In the genomic region with DNA sequence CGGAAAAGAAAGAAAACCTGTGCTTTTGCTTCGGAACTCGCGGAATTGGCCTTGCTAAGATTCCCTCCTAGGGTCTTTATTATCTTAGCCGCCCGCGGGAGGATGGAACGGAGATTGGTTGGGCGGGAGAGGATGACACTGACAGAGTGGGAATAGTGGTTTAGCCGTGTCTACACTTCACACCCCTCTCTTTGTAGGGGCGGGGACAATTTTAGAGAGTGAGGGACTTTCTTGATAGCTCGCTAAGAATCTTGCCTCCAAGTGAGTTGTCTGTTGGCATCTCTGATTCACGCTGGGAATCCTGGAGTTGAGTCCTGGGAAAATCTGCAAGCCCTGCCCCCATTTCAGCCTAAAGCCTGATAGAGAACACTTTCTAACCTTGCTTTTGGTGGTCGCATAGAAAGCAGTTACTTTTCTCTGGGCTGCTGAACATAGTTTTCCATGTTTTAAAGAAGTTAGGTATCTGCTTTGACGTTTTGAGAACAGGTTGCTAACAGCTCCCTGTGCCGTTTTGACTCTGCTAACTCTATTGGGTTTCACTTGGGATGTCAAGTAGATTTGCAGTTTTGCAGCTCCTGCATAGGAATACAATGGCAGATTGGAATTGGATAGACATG, we compare ENCODE assay signal across 8 cellular contexts. TPM values are rescaled to one million over a fixed set of nuclear protein-coding genes. Genes with fewer than 3 reads are reported as not detected.
DNase-seq lines count a peak whose midpoint lies in the region; ATAC-seq, FAIRE-seq and TF ChIP-seq lines count a peak whose summit lies in the region.

No MANE protein-coding gene starts in this region.

- no peak for TF ChIP-seq POLR2A in GM12878 (IDR thresholded peaks at IDR 0.05; ENCODE audit: low read depth, low read length)

- H3K4me2 ChIP-seq in GM23248 (ENCODE audit: unreplicated experiment) (peak overlapping the region; percentile 97), OCI-LY7 (ENCODE audit: low read length) (peak overlapping the region; percentile 83), GM12878 (ENCODE audit: control insufficient read depth, insufficient read depth) (peak overlapping the region; percentile 84)

- no peak for TF ChIP-seq RAD21 in GM12878 (IDR thresholded peaks at IDR 0.05; ENCODE audit: insufficient read depth, low read depth, low read length)

- peaks cover 17% of the 10 kb centered on the region for H3K36me3 ChIP-seq in GM23248 (ENCODE audit: low read depth)
- peaks cover 35% of the 10 kb centered on the region for H3K36me3 ChIP-seq in OCI-LY7 (ENCODE audit: insufficient read depth, low read length)
- H3K36me3 ChIP-seq in GM12878 (ENCODE audit: control insufficient read depth in 2 of 2, insufficient read depth in 2 of 2, low read length in 1 of 2) = peaks cover 3 to 16% of the 10 kb centered on the region in 2 experiments; a peak in 2 of 4 replicates
- H3K36me3 ChIP-seq in kidney epithelial cell (ENCODE audit: control insufficient read depth, insufficient read depth, low read length) = no peaks in the 10 kb centered on the region

- H3F3A ChIP-seq in GM23248 (ENCODE audit: insufficient read depth) = peaks cover 10% of the 10 kb centered on the region

- H3K4me3 ChIP-seq in GM23248 (peak overlapping the region; percentile 100), OCI-LY7 (ENCODE audit: low read depth, low read length, poor library complexity, severe bottlenecking) (peak overlapping the region; percentile 84), GM12878 (peak overlapping the region; percentile 95), kidney epithelial cell (ENCODE audit: low read depth, low read length) (peak overlapping the region; percentile 79)

- no peak for TF ChIP-seq EP300 in GM12878 (IDR thresholded peaks at IDR 0.05; ENCODE audit: borderline replicate concordance in 1 of 2, control insufficient read depth in 1 of 2, low read depth in 2 of 2, low read length in 2 of 2)

- RAD21 ChIA-PET in GM12878 (lab: Charles Lee; ENCODE audit: unreplicated experiment) = interaction anchor here (1.0 to 1.6 kb wide), 3 partner anchors 84 to 339 kb away, joined by 3 to 5 read pairs (median 3); no protein-coding TSS in a partner anchor

- no peaks in the 10 kb centered on the region for H4K20me1 ChIP-seq in GM23248 (ENCODE audit: insufficient read depth)
- no peaks in the 10 kb centered on the region for H4K20me1 ChIP-seq in OCI-LY7 (ENCODE audit: insufficient read depth, low read length)
- no peaks in the 10 kb centered on the region for H4K20me1 ChIP-seq in GM12878 (ENCODE audit: control insufficient read depth, insufficient read depth)

- TF ChIP-seq CTCF in OCI-LY7 (conservative IDR thresholded peaks at IDR 0.05; ENCODE audit: low read length) (no peak), GM12878 (IDR thresholded peaks at IDR 0.05 in 2 of 3, conservative IDR thresholded peaks at IDR 0.05 in 1 of 3; ENCODE audit: control insufficient read depth in 2 of 3, extremely low read depth in 1 of 3, insufficient read depth in 1 of 3, low read depth in 3 of 3, low read length in 3 of 3) (no peak), kidney epithelial cell (IDR thresholded peaks at IDR 0.05; ENCODE audit: insufficient read depth, low read length, poor library complexity, severe bottlenecking) (no peak)

- CTCF ChIA-PET in OCI-LY7 (lab: Charles Lee; ENCODE audit: unreplicated experiment) = no interaction called here
- CTCF ChIA-PET in GM12878 (lab: Yijun Ruan, JAX) = interaction anchor here (0.9 to 4.1 kb wide), 9 partner anchors 17 to 343 kb away, joined by 3 to 16 read pairs (median 4); no protein-coding TSS in a partner anchor

- 1% methylated on average over 16 of the region's 16 CpGs for WGBS in GM23248 (ENCODE audit: low coverage in 1 of 2, low lambda C conversion rate in 2 of 2, missing lambda C conversion rate in 2 of 2), 2 experiments
- under 1% methylated on average over 16 of the region's 16 CpGs for WGBS in GM12878 (ENCODE audit: insufficient coverage, insufficient replicate concordance, low lambda C conversion rate, missing lambda C conversion rate)

- intact Hi-C loops in OCI-LY7 (cut with micrococcal nuclease; ENCODE audit: unreplicated experiment) = loop anchor here (5.0 kb wide), 1 partner anchor 319 kb away; the partner anchor contains the start of gene KPNA2
- intact Hi-C loops in GM12878 (cut with micrococcal nuclease; ENCODE audit: unreplicated experiment) = loop anchor here (5.0 to 10.0 kb wide), 2 partner anchors 109 to 344 kb away; partner anchors contain the start of genes BPTF and PITPNC1

- H3K27me3 ChIP-seq in GM23248 (replicated peaks; ENCODE audit: insufficient read depth) (no peaks in the 10 kb centered on the region), GM12878 (replicated peaks in 1 of 2; ENCODE audit: control insufficient read depth in 2 of 2, insufficient read depth in 2 of 2, low read length in 1 of 2) (no peaks in the 10 kb centered on the region), kidney epithelial cell (ENCODE audit: control insufficient read depth, insufficient read depth, low read length) (no peaks in the 10 kb centered on the region)

- H3K79me2 ChIP-seq in GM23248 (ENCODE audit: insufficient read depth) (peaks cover 43% of the 10 kb centered on the region), OCI-LY7 (ENCODE audit: insufficient read depth, low read depth, low read length) (peaks cover 48% of the 10 kb centered on the region), GM12878 (ENCODE audit: control insufficient read depth, insufficient read depth, low read length) (peaks cover 29% of the 10 kb centered on the region)

- H3K9me3 ChIP-seq in GM23248 (ENCODE audit: low read depth) (no peaks in the 10 kb centered on the region), OCI-LY7 (ENCODE audit: low read length) (no peaks in the 10 kb centered on the region), GM12878 (replicated peaks; ENCODE audit: control insufficient read depth, insufficient read depth, low read length) (no peaks in the 10 kb centered on the region)

- H3K9ac ChIP-seq in GM23248 = peak overlapping the region; percentile 99
- H3K9ac ChIP-seq in GM12878 (ENCODE audit: control insufficient read depth, insufficient read depth, low read length) = peak overlapping the region; percentile 95

- H3K9me2 ChIP-seq in GM23248 (ENCODE audit: insufficient read depth) (no peaks in the 10 kb centered on the region), OCI-LY7 (ENCODE audit: insufficient read depth, low read length) (no peaks in the 10 kb centered on the region)

- in situ Hi-C loops in GM23248 (cut with MboI) = no loop called here
- in situ Hi-C loops in GM12878 (cut with MboI) = loop anchor here (5.0 kb wide), 1 partner anchor 351 kb away; the partner anchor contains the start of gene PSMD12

- peaks cover 15% of the 10 kb centered on the region; the same call in 1 of the 2 replicates for H3K4me1 ChIP-seq in GM23248 (ENCODE audit: insufficient read depth)
- peaks cover 27% of the 10 kb centered on the region for H3K4me1 ChIP-seq in OCI-LY7 (ENCODE audit: insufficient read depth, low read length, poor library complexity, severe bottlenecking)
- H3K4me1 ChIP-seq in GM12878 (ENCODE audit: control insufficient read depth, insufficient read depth, low read length) = peaks cover 6% of the 10 kb centered on the region

- ATAC-seq in GM12878 (peak; percentile 50), GM18873 (IDR thresholded peaks at IDR 0.05; ENCODE audit: low FRiP score, unreplicated experiment) (no peak)

- POLR2A ChIA-PET in OCI-LY7 (lab: Charles Lee) (interaction anchor here (0.7 to 1.4 kb wide), 5 partner anchors 8 to 151 kb away, joined by 3 to 5 read pairs (median 3); no protein-coding TSS in a partner anchor), GM12878 (lab: Charles Lee) (interaction anchor here (0.5 to 1.3 kb wide), 7 partner anchors 14 to 123 kb away, joined by 3 to 7 read pairs (median 3); no protein-coding TSS in a partner anchor)

- TSS peak; percentile 87 for BruUV-seq in OCI-LY7 (replicated peaks; lab: Mats Ljungman, UMichigan)
- no TSS peak for BruUV-seq in GM12878 (replicated peaks; lab: Mats Ljungman, UMichigan)

- no peak for FAIRE-seq in GM12878 (lab: Jason Lieb, UNC)

- peak overlapping the region; percentile 99 for H2AFZ ChIP-seq in GM23248
- peak overlapping the region; percentile 77; the same call in 1 of the 2 replicates for H2AFZ ChIP-seq in OCI-LY7 (ENCODE audit: low read length)
- peak overlapping the region; percentile 84 for H2AFZ ChIP-seq in GM12878 (ENCODE audit: control insufficient read depth, low read depth, low read length)

- SMC1A ChIA-PET in GM12878 (lab: Charles Lee; ENCODE audit: uncharacterized antibody, unreplicated experiment) = interaction anchor here (0.7 to 2.0 kb wide), 5 partner anchors 10 to 342 kb away, joined by 3 to 10 read pairs (median 3); no protein-coding TSS in a partner anchor

- DNase-seq in COLO829 (ENCODE audit: low spot score) (peak; percentile 35), GM23248 (peak; percentile 73), OCI-LY7 (ENCODE audit: low spot score) (peak; percentile 10), GM12878 (ENCODE audit: low read depth, low spot score) (no peak), kidney epithelial cell (ENCODE audit: low read depth) (no peak), NCI-H187 (lab: John Stamatoyannopoulos, UW) (no peak)
- peak; percentile 54 for DNase-seq in stimulated activated CD4-positive, alpha-beta T cell treated with anti-CD3 and anti-CD28 coated beads, Interleukin-4, amount 100 ng/mL, for 24 hours

- H3K27ac ChIP-seq in GM23248 = peak overlapping the region; percentile 89
- peak overlapping the region; percentile 78 for H3K27ac ChIP-seq in OCI-LY7 (ENCODE audit: low read depth, low read length, poor library complexity, severe bottlenecking)
- H3K27ac ChIP-seq in GM12878 (ENCODE audit: control insufficient read depth, insufficient read depth) = peak overlapping the region; percentile 90

RNA-seq across cellular contexts. Expression of gene NOL11, which starts 0.7 kb away (rescaled TPM):
- total RNA-seq in GM23248 (2014; rRNA removed; shearing (Covaris generic)) = 37.2 and 41.6 TPM in 2 replicates
- polyA plus RNA-seq in GM23248 (2016; fragmentation: Nextera tagmentation; extraction: Ambion mirVana) = 30.3 and 32.3 TPM in 2 replicates
- total RNA-seq in OCI-LY7 (2014; rRNA removed; shearing (Covaris generic)) = 49.4 and 65.5 TPM in 2 replicates
- 61.5 and 64.9 TPM in 2 replicates for total RNA-seq in OCI-LY7 (2022)
- 121 and 133 TPM in 2 replicates for total RNA-seq in GM12878 (2013; cell fraction: nucleolus; rRNA removed)
- total RNA-seq in GM12878 (2014; rRNA removed) = 74.4 and 85.7 TPM in 2 replicates
- total RNA-seq in GM12878 (2014; rRNA removed; fragmentation: Illumina TruSeq; extraction: Trizol) = 91.9 and 96.6 TPM in 2 replicates
- total RNA-seq in GM12878 (2021) = 69.8 and 74.7 TPM in 2 replicates
- 35.0 TPM for polyA plus RNA-seq in GM12878 (2011; ENCODE audit: low read depth)
- 101 and 128 TPM in 2 replicates for polyA plus RNA-seq in GM12878 (2011; rRNA removed)
- polyA plus RNA-seq in GM12878 (2011; cell fraction: cytosol; rRNA removed) = 32.6 and 35.6 TPM in 2 replicates
- polyA plus RNA-seq in GM12878 (2011; cell fraction: nucleus; rRNA removed) = 59.3 and 71.1 TPM in 2 replicates
- 33.5 and 35.8 TPM in 2 replicates for polyA plus RNA-seq in GM12878 (2012)
- polyA plus RNA-seq in GM12878 (2014; fragmentation: Illumina TruSeq; extraction: Trizol) = 84.9 and 103 TPM in 2 replicates
- polyA plus RNA-seq in GM12878 (2014; fragmentation: Nextera tagmentation; extraction: Ambion mirVana) = 100 to 1,000 TPM in 1 of 2 experiments, 10 to 100 TPM in 1; 92.6 to 130 TPM
- 54.8 and 57.6 TPM in 2 replicates for polyA plus RNA-seq in GM12878 (2014; rRNA removed)
- polyA plus RNA-seq in GM12878 (2016; fragmentation: Nextera tagmentation; extraction: Ambion mirVana) = 100 to 1,000 TPM; 109 to 113 TPM
- 48.0 and 72.6 TPM in 2 replicates for polyA minus RNA-seq in GM12878 (2011; rRNA and poly(A)+ RNA removed)
- 51.9 and 85.7 TPM in 2 replicates for polyA minus RNA-seq in GM12878 (2011; cell fraction: cytosol; rRNA and poly(A)+ RNA removed)
- polyA minus RNA-seq in GM12878 (2011; cell fraction: nucleus; rRNA and poly(A)+ RNA removed) = 42.2 and 69.0 TPM in 2 replicates
- 35.8 and 36.5 TPM in 2 replicates for total RNA-seq in kidney epithelial cell

Comparison
In these comparisons a context has a peak if more than half of its experiments do, and no peak if none do; other contexts are left out.
1. DNase-seq: peak in COLO829 (single experiment), GM23248 (single experiment), OCI-LY7 (single experiment) and stimulated activated CD4-positive, alpha-beta T cell treated with anti-CD3 and anti-CD28 coated beads, Interleukin-4, amount 100 ng/mL, for 24 hours (single experiment); none in GM12878 (single experiment), kidney epithelial cell (single experiment) and NCI-H187 (0 of 2).
2. Peak in every context shown above with its lines, with median percentiles within 50 percentile points of each other: H2AFZ ChIP-seq, H3K27ac ChIP-seq, H3K4me2 ChIP-seq and H3K4me3 ChIP-seq.